Comparison of ENCODE assay signal across 8 cellular contexts in genomic region chr20:11917663-11918062, GRCh38. TPM values are rescaled to one million over a fixed set of nuclear protein-coding genes. Genes with fewer than 3 reads are reported as not detected.
A peak's percentile ranks its signal among the peaks of the same experiment; 100 is the strongest.
DNase-seq lines count a peak whose midpoint lies in the region; ATAC-seq, FAIRE-seq and TF ChIP-seq lines count a peak whose summit lies in the region.

Gene BTBD3, plus strand, starts transcription at chr20:11917893. Its CDS starts 383 bp downstream, at chr20:11918276.

- no peak within 1 kb of the TSS for H2BK5ac ChIP-seq in mesendoderm (ENCODE audit: low read length)

- peak within 1 kb of the TSS; percentile 30 for H3K4me2 ChIP-seq in endothelial cell of umbilical vein (ENCODE audit: insufficient read depth, low read length)
- no peak within 1 kb of the TSS for H3K4me2 ChIP-seq in mesendoderm (ENCODE audit: low read length)
- no peak within 1 kb of the TSS for H3K4me2 ChIP-seq in OCI-LY7 (ENCODE audit: low read length)

- H3K9me3 ChIP-seq in endothelial cell of umbilical vein (replicated peaks; ENCODE audit: control insufficient read depth, insufficient read depth, low read length) (no peaks in the 10 kb centered on the region), mucosa of descending colon (no peaks in the 10 kb centered on the region), OCI-LY7 (ENCODE audit: low read length) (no peaks in the 10 kb centered on the region)

- H4K8ac ChIP-seq in mesendoderm (ENCODE audit: low read depth, low read length) = no peak within 1 kb of the TSS

- no peak within 1 kb of the TSS for H2BK120ac ChIP-seq in mesendoderm (ENCODE audit: low read depth, low read length)

- intact Hi-C loops in endothelial cell of umbilical vein (cut with micrococcal nuclease) (loop anchor here (10.0 kb wide), 1 partner anchor 287 kb away; no protein-coding TSS in a partner anchor), mucosa of descending colon (cut with DNase I, micrococcal nuclease) (no loop called here), OCI-LY7 (cut with micrococcal nuclease; ENCODE audit: unreplicated experiment) (no loop called here)

- dilution Hi-C loops in endothelial cell of umbilical vein (cut with MboI; ENCODE audit: extremely low pct_ligation_motif_present, low sequenced_read_pairs) = no loop called here

- H2BK15ac ChIP-seq in mesendoderm (replicated peaks; ENCODE audit: low read depth) = no peak within 1 kb of the TSS

- no peak within 1 kb of the TSS for H3K56ac ChIP-seq in mesendoderm (ENCODE audit: low read length)

- peaks cover 3% of the 10 kb centered on the region for H3K4me1 ChIP-seq in endothelial cell of umbilical vein (ENCODE audit: control insufficient read depth, extremely low read depth, insufficient read depth, low read length)
- H3K4me1 ChIP-seq in mucosa of descending colon (ENCODE audit: low read depth) = no peaks in the 10 kb centered on the region
- no peaks in the 10 kb centered on the region for H3K4me1 ChIP-seq in urinary bladder (ENCODE audit: insufficient read depth)
- no peaks in the 10 kb centered on the region for H3K4me1 ChIP-seq in mesendoderm (ENCODE audit: control insufficient read depth, low read depth, low read length)
- no peaks in the 10 kb centered on the region for H3K4me1 ChIP-seq in OCI-LY7 (ENCODE audit: insufficient read depth, low read length, poor library complexity, severe bottlenecking)

- DNase-seq in OCI-M1 (lab: John Stamatoyannopoulos, UW) (peak; percentile 3), endothelial cell of umbilical vein (ENCODE audit: low read depth, low spot score) (peak; percentile 86), mucosa of descending colon (peak in 2 of 3 donors; percentile 47 to 66), mesendoderm (no peak), OCI-LY7 (ENCODE audit: low spot score) (no peak)

- peak in 1 of 2 donors; percentile 3 for TF ChIP-seq CTCF in endothelial cell of umbilical vein (IDR thresholded peaks at IDR 0.05; ENCODE audit: extremely low read depth in 1 of 2, insufficient read depth in 1 of 2, low read depth in 1 of 2, low read length in 2 of 2)
- TF ChIP-seq CTCF in mucosa of descending colon (IDR thresholded peaks at IDR 0.05) = no peak
- TF ChIP-seq CTCF in OCI-LY7 (conservative IDR thresholded peaks at IDR 0.05; ENCODE audit: low read length) = no peak

- no peak within 1 kb of the TSS for H3K23ac ChIP-seq in mesendoderm (ENCODE audit: low read length)

- H3K4me3 ChIP-seq in endothelial cell of umbilical vein (replicated peaks in 1 of 3; ENCODE audit: insufficient read depth in 1 of 3, low read depth in 1 of 3, low read length in 3 of 3) (peak within 1 kb of the TSS in 1 of 3 experiments; percentile 31), mucosa of descending colon (no peak within 1 kb of the TSS), urinary bladder (ENCODE audit: low read depth, low read length) (peak within 1 kb of the TSS; percentile 60), mesendoderm (ENCODE audit: low read length) (no peak within 1 kb of the TSS), OCI-LY7 (ENCODE audit: low read depth, low read length, poor library complexity, severe bottlenecking) (no peak within 1 kb of the TSS)

- H3K36me3 ChIP-seq in endothelial cell of umbilical vein (ENCODE audit: control insufficient read depth in 2 of 2, extremely low read depth in 1 of 2, insufficient read depth in 2 of 2, low read length in 2 of 2) (peaks cover 2% of the 10 kb centered on the region in 2 experiments), mucosa of descending colon (ENCODE audit: low read depth) (no peaks in the 10 kb centered on the region), urinary bladder (ENCODE audit: insufficient read depth) (no peaks in the 10 kb centered on the region), mesendoderm (ENCODE audit: control insufficient read depth, insufficient read depth, low read length) (no peaks in the 10 kb centered on the region), OCI-LY7 (ENCODE audit: insufficient read depth, low read length) (no peaks in the 10 kb centered on the region)

- H2AFZ ChIP-seq in endothelial cell of umbilical vein (ENCODE audit: low read depth, low read length) = no peak within 1 kb of the TSS
- no peak within 1 kb of the TSS for H2AFZ ChIP-seq in OCI-LY7 (ENCODE audit: low read length)

- H3K27me3 ChIP-seq in endothelial cell of umbilical vein (ENCODE audit: control insufficient read depth in 2 of 2, insufficient read depth in 2 of 2, low read length in 2 of 2) (no peaks in the 10 kb centered on the region), mesendoderm (ENCODE audit: insufficient read depth, low read length, poor library complexity) (no peaks in the 10 kb centered on the region)

- H3K27ac ChIP-seq in endothelial cell of umbilical vein (ENCODE audit: insufficient read depth, low read depth, low read length) = no peak within 1 kb of the TSS
- peak within 1 kb of the TSS; percentile 82 for H3K27ac ChIP-seq in urinary bladder (ENCODE audit: low read depth)
- H3K27ac ChIP-seq in mesendoderm (ENCODE audit: low read depth, low read length) = no peak within 1 kb of the TSS
- no peak within 1 kb of the TSS for H3K27ac ChIP-seq in OCI-LY7 (ENCODE audit: low read depth, low read length, poor library complexity, severe bottlenecking)

- FAIRE-seq in endothelial cell of umbilical vein (lab: Jason Lieb, UNC) = peak; percentile 52

- no peak within 1 kb of the TSS for H3K4ac ChIP-seq in mesendoderm (ENCODE audit: low read depth, low read length)

- no TSS peak for BruUV-seq in endothelial cell of umbilical vein (replicated peaks; lab: Mats Ljungman, UMichigan)
- no TSS peak for BruUV-seq in OCI-LY7 (replicated peaks; lab: Mats Ljungman, UMichigan)

- no peaks in the 10 kb centered on the region for H3K9me1 ChIP-seq in endothelial cell of umbilical vein (replicated peaks; ENCODE audit: control insufficient read depth, extremely low read depth, insufficient read depth, low read length)

- peaks cover 16% of the 10 kb centered on the region for H3K79me2 ChIP-seq in endothelial cell of umbilical vein (ENCODE audit: control insufficient read depth, insufficient read depth, low read length)
- peaks cover 8% of the 10 kb centered on the region for H3K79me2 ChIP-seq in mesendoderm (ENCODE audit: control insufficient read depth, insufficient read depth, low read length)
- H3K79me2 ChIP-seq in OCI-LY7 (ENCODE audit: insufficient read depth, low read depth, low read length) = no peaks in the 10 kb centered on the region

- no peak within 1 kb of the TSS for H3K18ac ChIP-seq in mesendoderm (ENCODE audit: low read length)

- WGBS in urinary bladder = 2% methylated on average over 4 of the region's 4 CpGs
- no CpG with 5 or more reads among the region's 4 CpGs for WGBS in mesendoderm (ENCODE audit: extremely low coverage, insufficient coverage, low lambda C conversion rate)

- TF ChIP-seq POLR2A in endothelial cell of umbilical vein (IDR thresholded peaks at IDR 0.05; ENCODE audit: low read depth, low read length) = peak; percentile 17

- H4K5ac ChIP-seq in mesendoderm (ENCODE audit: low read length) = no peak within 1 kb of the TSS

- H3K9ac ChIP-seq in endothelial cell of umbilical vein (replicated peaks; ENCODE audit: extremely low read depth, insufficient read depth, low read length) (no peak within 1 kb of the TSS), mesendoderm (ENCODE audit: low read length) (no peak within 1 kb of the TSS)

- H4K20me1 ChIP-seq in endothelial cell of umbilical vein (replicated peaks; ENCODE audit: control insufficient read depth, extremely low read depth, insufficient read depth, low read length) (no peaks in the 10 kb centered on the region), OCI-LY7 (ENCODE audit: insufficient read depth, low read length) (no peaks in the 10 kb centered on the region)

- peaks cover 6% of the 10 kb centered on the region for H3K79me1 ChIP-seq in mesendoderm (ENCODE audit: low read length)

- H3K9me2 ChIP-seq in OCI-LY7 (ENCODE audit: insufficient read depth, low read length) = no peaks in the 10 kb centered on the region

- H2AK5ac ChIP-seq in mesendoderm (ENCODE audit: low read length) = no peak within 1 kb of the TSS

- CTCF ChIA-PET in endothelial cell of umbilical vein (lab: Charles Lee) (interaction anchor here (0.9 to 1.3 kb wide), 5 partner anchors 9 to 241 kb away, joined by 3 to 6 read pairs (median 3); no protein-coding TSS in a partner anchor), OCI-LY7 (lab: Charles Lee; ENCODE audit: unreplicated experiment) (no interaction called here)

- POLR2A ChIA-PET in endothelial cell of umbilical vein (lab: Charles Lee) (no interaction called here), OCI-LY7 (lab: Charles Lee) (no interaction called here)

- ATAC-seq in GM18517 (IDR thresholded peaks at IDR 0.05; ENCODE audit: unreplicated experiment) = peak; percentile 81
- ATAC-seq in HG03135 (IDR thresholded peaks at IDR 0.05; ENCODE audit: unreplicated experiment) = peak; percentile 95
- ATAC-seq in mucosa of descending colon = peak; percentile 98

TF ChIP-seq in endothelial cell of umbilical vein, 7 proteins besides CTCF, POLR2A, EP300 and RAD21 (continues in another document):
- TF ChIP-seq EZH2 (IDR thresholded peaks at IDR 0.05; ENCODE audit: borderline replicate concordance, low read depth, low read length, severe bottlenecking) (no peak), POLR2AphosphoS5 (IDR thresholded peaks at IDR 0.05; ENCODE audit: insufficient read depth, low read depth, low read length) (no peak), FOS (IDR thresholded peaks at IDR 0.05; ENCODE audit: borderline replicate concordance, insufficient read depth, low read length) (no peak), MAX (IDR thresholded peaks at IDR 0.05; ENCODE audit: insufficient read depth, insufficient read length) (no peak), JUN (IDR thresholded peaks at IDR 0.05; ENCODE audit: borderline replicate concordance, insufficient read depth, insufficient read length, low read depth) (no peak), GATA2 (IDR thresholded peaks at IDR 0.05; ENCODE audit: insufficient read depth, insufficient read length, low read depth, low read length) (no peak)

RNA-seq across cellular contexts. Expression of gene BTBD3, which starts in this region (rescaled TPM):
- 29.3 and 30.1 TPM in 2 replicates for total RNA-seq in endothelial cell of umbilical vein
- polyA plus RNA-seq in endothelial cell of umbilical vein = 15.2 and 18.6 TPM in 2 replicates
- 13.9 and 15.3 TPM in 2 replicates for polyA plus RNA-seq in endothelial cell of umbilical vein (2011; cell fraction: cytosol; rRNA removed)
- 44.0 and 49.3 TPM in 2 replicates for polyA plus RNA-seq in endothelial cell of umbilical vein (2011; cell fraction: nucleus; rRNA removed)
- polyA plus RNA-seq in endothelial cell of umbilical vein (2012) = 19.1 and 23.0 TPM in 2 replicates
- polyA minus RNA-seq in endothelial cell of umbilical vein = 40.4 and 41.3 TPM in 2 replicates
- polyA minus RNA-seq in endothelial cell of umbilical vein (2011; cell fraction: cytosol; rRNA and poly(A)+ RNA removed) = 112 TPM
- 42.6 and 52.5 TPM in 2 replicates for polyA minus RNA-seq in endothelial cell of umbilical vein (2011; cell fraction: nucleus; rRNA and poly(A)+ RNA removed)
- total RNA-seq in mucosa of descending colon = 10 to 100 TPM; 40.1 to 76.0 (median 45.9) TPM
- 189 TPM for total RNA-seq in urinary bladder
- 45.7 TPM for polyA plus RNA-seq in urinary bladder
- polyA plus RNA-seq in mesendoderm (2013, experiment 1 of 2) = 17.8 TPM
- polyA plus RNA-seq in mesendoderm (2013, experiment 2 of 2) = 18.1 TPM
- total RNA-seq in OCI-LY7 (2014; rRNA removed; shearing (Covaris generic)) = 0.08 TPM in 1 of 2 replicates, not detected in the other
- total RNA-seq in OCI-LY7 (2022) = 0.26 and 0.82 TPM in 2 replicates

Comparison
In these comparisons a context has a peak if more than half of its experiments do, and no peak if none do; other contexts are left out.
1. RNA of gene BTBD3 (total RNA-seq): 189 TPM in urinary bladder (single experiment), 40.1 to 76.0 TPM in mucosa of descending colon and 29.3 to 30.1 TPM in endothelial cell of umbilical vein; 0.08 to 0.82 TPM in OCI-LY7; every median in the first group is over 10 times any median in the second.
2. DNase-seq: peak in OCI-M1 (single experiment), endothelial cell of umbilical vein (single experiment) and mucosa of descending colon (2 of 3); none in mesendoderm (single experiment) and OCI-LY7 (single experiment).
3. Peak in every context shown above with its lines, with median percentiles within 50 percentile points of each other: ATAC-seq.